In the genomic region with DNA sequence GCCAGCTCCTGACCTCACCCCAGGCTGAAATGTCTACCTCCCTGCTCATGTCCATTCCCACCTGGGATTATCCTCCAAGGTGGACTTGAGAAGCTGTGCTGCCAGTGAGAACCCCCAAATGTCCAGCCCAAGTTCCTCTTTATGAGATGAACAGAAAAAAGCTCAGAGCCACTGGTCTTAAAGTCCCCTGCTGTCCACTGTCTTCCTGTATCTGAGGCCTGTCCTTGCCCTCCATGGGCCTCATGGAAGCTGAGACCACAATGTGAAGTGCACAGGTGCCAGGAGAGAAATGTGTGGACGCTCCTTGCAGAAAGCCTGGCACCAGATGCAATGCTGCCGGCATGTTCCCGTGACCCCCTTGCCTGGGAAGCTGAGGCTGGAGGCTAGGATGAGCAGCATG, we compare ENCODE assay signal across 34 cellular contexts. TPM values are rescaled to one million over a fixed set of nuclear protein-coding genes. Genes with fewer than 3 reads are reported as not detected.
"Had no signal": no experiment of that assay in that cellular context is flagged by ENCODE, and none has a peak within 500 bp of the region (broad histone marks: within the 10 kb centered on the region; RNA-seq: fewer than 3 reads in every experiment).

No MANE protein-coding gene starts in this region.

- H3K9me3 Mint-ChIP-seq: activated CD4-positive, alpha-beta T cell treated with anti-CD3 and anti-CD28 coated beads, Interleukin-2, amount 10 ng/mL, durations not matched to agents 7 days and 5 days; activated naive CD4-positive, alpha-beta T cell treated with anti-CD3 and anti-CD28 coated beads, Interleukin-2, amount 50 U/mL, for 24 hours; activated T-cell treated with anti-CD3 and anti-CD28 coated beads, Interleukin-2, amount 50 U/mL, for 24 hours; activated T-helper 2 cell treated with anti-CD3 and anti-CD28 coated beads, Interferon-gamma antibody, Interleukin-2, Interleukin-4, amounts not matched to agents 10 μg/mL and 5 μg/mL and 100 μg/mL, durations not matched to agents 14 hours and 24 hours and 36 hours had no signal

- H3K27ac ChIP-seq: ascending aorta, cardiac muscle cell, Peyer's patch had no signal

- ATAC-seq: activated CD8-positive, alpha-beta T cell treated with anti-CD3 and anti-CD28 coated beads, Interleukin-2, amount 10 ng/mL, durations not matched to agents 7 days and 5 days; K562; PC-3 had no signal

- H3K4me1 ChIP-seq: ascending aorta, Peyer's patch had no signal

- H3K4me3 ChIP-seq: ascending aorta, cardiac muscle cell, K562, Peyer's patch had no signal

- FAIRE-seq: K562 had no signal

- H3K36me3 ChIP-seq: ascending aorta, cardiac muscle cell, Peyer's patch had no signal

- H3K27ac Mint-ChIP-seq: activated CD4-positive, alpha-beta T cell treated with anti-CD3 and anti-CD28 coated beads, Interleukin-2, amount 10 ng/mL, durations not matched to agents 7 days and 5 days; activated CD8-positive, alpha-beta T cell treated with anti-CD3 and anti-CD28 coated beads, Interleukin-2, amount 10 ng/mL, durations not matched to agents 7 days and 5 days; activated naive CD4-positive, alpha-beta T cell treated with anti-CD3 and anti-CD28 coated beads, Interleukin-2, amount 50 U/mL, for 24 hours; activated naive CD8-positive, alpha-beta T cell treated with anti-CD3 and anti-CD28 coated beads, Interleukin-2, amount 10 ng/mL, durations not matched to agents 7 days and 5 days; activated T-cell treated with anti-CD3 and anti-CD28 coated beads, Interleukin-2, amount 50 U/mL, for 24 hours; activated T-helper 2 cell treated with anti-CD3 and anti-CD28 coated beads, Interferon-gamma antibody, Interleukin-2, Interleukin-4, amounts not matched to agents 10 μg/mL and 5 μg/mL and 100 μg/mL, durations not matched to agents 14 hours and 24 hours and 36 hours had no signal

- H3K9me3 ChIP-seq: ascending aorta, Peyer's patch had no signal

- DNase-seq: activated CD4-positive, alpha-beta T cell treated with anti-CD3 and anti-CD28 coated beads, Interleukin-2, amount 10 ng/mL, durations not matched to agents 7 days and 5 days; activated CD4-positive, alpha-beta T cell treated with anti-CD3 and anti-CD28 coated beads, Interleukin-2, amount 50 U/mL, for 48 hours; activated CD8-positive, alpha-beta T cell treated with anti-CD3 and anti-CD28 coated beads, Interleukin-2, amount 10 ng/mL, durations not matched to agents 7 days and 5 days; activated gamma-delta T cell; activated naive CD4-positive, alpha-beta T cell treated with Interleukin-2 at 50 U/mL for 16 hours; activated naive CD8-positive, alpha-beta T cell treated with anti-CD3 and anti-CD28 coated beads, Interleukin-2, amount 10 ng/mL, durations not matched to agents 7 days and 5 days; activated T-cell treated with anti-CD3 and anti-CD28 coated beads, Interleukin-2, amount 50 U/mL, for 24 hours; amygdala; NCI-H1092 treated with DMSO at 0.1 percent for 48 hours; NCI-H1417; NCI-H146; NCI-H187; NCI-H2029 treated with DMSO at 0.1 percent for 48 hours; NCI-H2107; NCI-H2171; NCI-H510A; NCI-H526; NCI-H748 treated with DMSO at 0.1 percent for 48 hours; NK-92 treated with Interleukin-12 subunit alpha and Interleukin-12 subunit beta, amount 100 ng/mL, for 24 hours; PC-3; Peyer's patch; RPMI8226; SIG-M5; SW 1271; T1000 had no signal

- H3K36me3 Mint-ChIP-seq: activated naive CD4-positive, alpha-beta T cell treated with anti-CD3 and anti-CD28 coated beads, Interleukin-2, amount 50 U/mL, for 24 hours; activated naive CD8-positive, alpha-beta T cell treated with anti-CD3 and anti-CD28 coated beads, Interleukin-2, amount 10 ng/mL, durations not matched to agents 7 days and 5 days had no signal

- H3K4me3 Mint-ChIP-seq: activated CD4-positive, alpha-beta T cell treated with anti-CD3 and anti-CD28 coated beads, Interleukin-2, amount 10 ng/mL, durations not matched to agents 7 days and 5 days; activated CD8-positive, alpha-beta T cell treated with anti-CD3 and anti-CD28 coated beads, Interleukin-2, amount 10 ng/mL, durations not matched to agents 7 days and 5 days; activated naive CD4-positive, alpha-beta T cell treated with anti-CD3 and anti-CD28 coated beads, Interleukin-2, amount 50 U/mL, for 24 hours; activated naive CD8-positive, alpha-beta T cell treated with anti-CD3 and anti-CD28 coated beads, Interleukin-2, amount 10 ng/mL, durations not matched to agents 7 days and 5 days; activated T-cell treated with anti-CD3 and anti-CD28 coated beads, Interleukin-2, amount 50 U/mL, for 24 hours had no signal

RNA-seq across cellular contexts. Expression of gene AMER2, which starts 3.3 kb away (rescaled TPM):
- total RNA-seq: activated CD4-positive, alpha-beta T cell treated with anti-CD3 and anti-CD28 coated beads, Interleukin-2, amount 10 ng/mL, durations not matched to agents 7 days and 5 days; activated CD8-positive, alpha-beta T cell treated with anti-CD3 and anti-CD28 coated beads, Interleukin-2, amount 10 ng/mL, durations not matched to agents 7 days and 5 days; activated naive CD8-positive, alpha-beta T cell treated with anti-CD3 and anti-CD28 coated beads, Interleukin-2, amount 10 ng/mL, durations not matched to agents 7 days and 5 days; activated T-helper 2 cell treated with anti-CD3 and anti-CD28 coated beads, Interferon-gamma antibody, Interleukin-2, Interleukin-4, amounts not matched to agents 10 μg/mL and 5 μg/mL and 100 μg/mL, durations not matched to agents 14 hours and 24 hours and 36 hours; ascending aorta; K562; M059J; PC-3; Peyer's patch; SK-MEL-5; T-helper 1 cell treated with Interleukin-12 subunit alpha and Interleukin-12 subunit beta and Interleukin-4 antibody, amounts not matched to agents 30 ng/mL and 1 ng/mL, for 36 hours; T-helper 2 cell treated with Interferon-gamma antibody and Interleukin-4, amounts not matched to agents 100 ng/mL and 5 ng/mL, for 36 hours had no signal
- polyA plus RNA-seq: K562 had no signal
